In genomic region chr18:77137851-77138250, GRCh38 we compare ENCODE assay signal across 16 cellular contexts. TPM values are rescaled to one million over a fixed set of nuclear protein-coding genes. Genes with fewer than 3 reads are reported as not detected.
DNase-seq lines count a peak whose midpoint lies in the region; ATAC-seq and TF ChIP-seq lines count a peak whose summit lies in the region.
"Had no signal": no experiment of that assay in that cellular context is flagged by ENCODE, and none has a peak within 500 bp of the region (broad histone marks: within the 10 kb centered on the region; RNA-seq: fewer than 3 reads in every experiment).

No MANE protein-coding gene starts in this region.

- peaks cover 11% of the 10 kb centered on the region for H3K9me3 ChIP-seq in DND-41 (ENCODE audit: insufficient read depth, low read length, severe bottlenecking)
- H3K9me3 ChIP-seq in esophagus muscularis mucosa, result no peaks in the 10 kb centered on the region
- H3K9me3 ChIP-seq in thoracic aorta, result no peaks in the 10 kb centered on the region
- H3K9me3 ChIP-seq in psoas muscle, result no peaks in the 10 kb centered on the region
- H3K9me3 ChIP-seq: Caco-2 had no signal

- ATAC-seq in DND-41 (ENCODE audit: insufficient read depth, low read depth) (no peak), thoracic aorta (ENCODE audit: insufficient number of reproducible peaks, low FRiP score, low read depth) (no peak), psoas muscle (no peak)

- peaks cover 71% of the 10 kb centered on the region for H3K4me1 ChIP-seq in DND-41 (ENCODE audit: insufficient read depth, low read length)
- H3K4me1 ChIP-seq in esophagus muscularis mucosa, result peaks cover 10 to 45% (median 34%) of the 10 kb centered on the region in 4 donors
- H3K4me1 ChIP-seq in thoracic aorta (ENCODE audit: control insufficient read depth in 1 of 2, low read depth in 2 of 2), result peaks cover 13 to 26% of the 10 kb centered on the region in 2 donors
- H3K4me1 ChIP-seq in psoas muscle, result peaks cover 10% of the 10 kb centered on the region
- H3K4me1 ChIP-seq: Caco-2 had no signal

- TF ChIP-seq CTCF in DND-41 (IDR thresholded peaks at IDR 0.05; ENCODE audit: borderline replicate concordance, extremely low read depth, low read length, poor library complexity, severe bottlenecking) (no peak), esophagus muscularis mucosa (IDR thresholded peaks at IDR 0.05) (no peak), thoracic aorta (IDR thresholded peaks at IDR 0.05) (no peak), psoas muscle (IDR thresholded peaks at IDR 0.05) (no peak)

- peak; percentile 5 for DNase-seq in NCI-H345 treated with DMSO at 0.1 percent for 48 hours (lab: John Stamatoyannopoulos, UW; ENCODE audit: unreplicated experiment)
- no peak for DNase-seq in NCI-H345 (lab: John Stamatoyannopoulos, UW)
- no peak for DNase-seq in DND-41
- no peak for DNase-seq in esophagus muscularis mucosa (ENCODE audit: extremely low spot score)
- no peak for DNase-seq in thoracic aorta (ENCODE audit: low spot score)
- no peak for DNase-seq in psoas muscle
- no peak for DNase-seq in NCI-H2171 treated with DMSO at 0.1 percent for 48 hours (lab: John Stamatoyannopoulos, UW)
- DNase-seq in NCI-H128 (lab: John Stamatoyannopoulos, UW; ENCODE audit: unreplicated experiment), result no peak
- DNase-seq: Caco-2, DMS153, KBM-7, NCI-H1092, NCI-H187, NCI-H748 treated with DMSO at 0.1 percent for 48 hours, RPMI8226, SIG-M5 had no signal

- H3K79me2 ChIP-seq in DND-41 (ENCODE audit: insufficient read depth, low read length), result peaks cover 7% of the 10 kb centered on the region

- intact Hi-C loops in esophagus muscularis mucosa (cut with DNase I), result loop anchor here (5.0 kb wide), 1 partner anchor 69 kb away; no protein-coding TSS in a partner anchor
- intact Hi-C loops in psoas muscle (cut with DNase I), result loop anchor here in 1 of 2 donors (10.0 kb wide), 1 partner anchor 133 kb away; no protein-coding TSS in a partner anchor

- H3K27ac ChIP-seq in DND-41 (ENCODE audit: low read length) (peak overlapping the region; percentile 93), esophagus muscularis mucosa (replicated peaks in 1 of 4) (peak overlapping the region; percentile 39 to 48 (median 44)), thoracic aorta (peak overlapping the region; percentile 29 to 66), psoas muscle (no peak overlapping the region)

- TF ChIP-seq POLR2A in esophagus muscularis mucosa (IDR thresholded peaks at IDR 0.05; ENCODE audit: low read depth), result no peak

- H3K4me3 ChIP-seq in DND-41 (ENCODE audit: low read depth in 1 of 2, low read length in 2 of 2) (no peak overlapping the region), esophagus muscularis mucosa (no peak overlapping the region), thoracic aorta (no peak overlapping the region), psoas muscle (no peak overlapping the region)

- 77% methylated on average over 9 of the region's 9 CpGs for WGBS in esophagus muscularis mucosa
- 70 to 82% (median 74%) methylated on average over 9 of the region's 9 CpGs for WGBS in psoas muscle, 3 donors

- H3K36me3 ChIP-seq in DND-41 (ENCODE audit: insufficient read depth, low read length) (no peaks in the 10 kb centered on the region), esophagus muscularis mucosa (no peaks in the 10 kb centered on the region), thoracic aorta (no peaks in the 10 kb centered on the region), psoas muscle (ENCODE audit: insufficient read depth in 1 of 2, low read depth in 1 of 2) (no peaks in the 10 kb centered on the region)

- H4K20me1 ChIP-seq in DND-41 (ENCODE audit: insufficient read depth, low read length), result no peaks in the 10 kb centered on the region

- H3K4me2 ChIP-seq in DND-41 (ENCODE audit: insufficient read depth, low read length), result no peak overlapping the region

- H3K9ac ChIP-seq in DND-41 (ENCODE audit: low read depth, low read length), result peak overlapping the region; percentile 27; the same call in 1 of the 2 replicates

- no peak for TF ChIP-seq EP300 in esophagus muscularis mucosa (IDR thresholded peaks at IDR 0.05)

- 0 out of 2 replicates have a peak overlapping the region, but pooled peaks have one; percentile 6 for H2AFZ ChIP-seq in DND-41 (ENCODE audit: low read depth, low read length)

- H3K27me3 ChIP-seq in DND-41 (ENCODE audit: insufficient read depth, low read length, poor library complexity) (no peaks in the 10 kb centered on the region), esophagus muscularis mucosa (peaks cover 0 to 5% (median 0%) of the 10 kb centered on the region in 4 donors), thoracic aorta (replicated peaks; ENCODE audit: insufficient read depth) (no peaks in the 10 kb centered on the region), psoas muscle (ENCODE audit: insufficient read depth in 3 of 3, low read length in 2 of 3) (no peaks in the 10 kb centered on the region)

RNA-seq across cellular contexts. Expression of gene MBP, which starts 5.3 kb away (rescaled TPM):
- total RNA-seq in esophagus muscularis mucosa (10 to 100 TPM; 21.9 to 31.3 (median 27.3) TPM), thoracic aorta (10 to 100 TPM; 41.7 to 42.2 TPM), psoas muscle (10 to 100 TPM; 51.6 to 88.2 (median 78.6) TPM)
- 10 to 100 TPM; 16.4 to 43.9 (median 40.8) TPM for polyA plus RNA-seq in psoas muscle
